Comparison of ENCODE assay signal across 27 cellular contexts in genomic region chr2:236847023-236847422, GRCh38.
"Had no signal": no experiment of that assay in that cellular context is flagged by ENCODE, and none has a peak within 500 bp of the region (broad histone marks: within the 10 kb centered on the region; RNA-seq: fewer than 3 reads in every experiment).

No MANE protein-coding gene starts in this region.

- H3K27me3 ChIP-seq: esophagus squamous epithelium, gastroesophageal sphincter, pancreas, stomach, transverse colon had no signal

- ATAC-seq: effector memory CD8-positive, alpha-beta T cell; gastroesophageal sphincter; left cardiac atrium; lower lobe of right lung; pancreas; right cardiac atrium had no signal

- H3K36me3 ChIP-seq: esophagus squamous epithelium, gastroesophageal sphincter, left ventricle myocardium inferior, lower lobe of right lung, pancreas, stomach, thoracic aorta, transverse colon had no signal

- H3K4me3 Mint-ChIP-seq: dendritic cell treated with granulocyte-macrophage colony-stimulating factor and Interleukin-4, amounts not matched to agents 40 ng/mL and 50 ng/mL, for 4 days; effector memory CD8-positive, alpha-beta T cell; immature natural killer cell; memory B cell; naive B cell; nephron had no signal

- H3K4me3 ChIP-seq: esophagus squamous epithelium, gastroesophageal sphincter, left ventricle myocardium inferior, lower lobe of right lung, pancreas, stomach, thoracic aorta, transverse colon had no signal

- H3K4me1 Mint-ChIP-seq: immature natural killer cell, memory B cell, naive B cell had no signal

- H3K27ac ChIP-seq: esophagus squamous epithelium, gastroesophageal sphincter, left ventricle myocardium inferior, lower lobe of right lung, pancreas, stomach, thoracic aorta, transverse colon had no signal

- H3K4me1 ChIP-seq: left ventricle myocardium inferior, lower lobe of right lung, transverse colon had no signal

- DNase-seq: cerebellar nuclear complex; effector memory CD8-positive, alpha-beta T cell; esophagus squamous epithelium; foreskin fibroblast; glutamatergic neuron; immature natural killer cell; kidney; left cardiac atrium; left ventricle myocardium inferior; lower lobe of right lung; naive B cell; occipital lobe; pancreas; right cardiac atrium; small intestine; stimulated activated CD4-positive, alpha-beta T cell treated with anti-CD3 and anti-CD28 coated beads, Interleukin-12 subunit alpha, Interleukin-12 subunit beta, amount 100 ng/mL, for 4 hours; stimulated activated naive CD4-positive, alpha-beta T cell; stomach; substantia nigra; transverse colon had no signal

- H3K9me3 ChIP-seq: esophagus squamous epithelium, gastroesophageal sphincter, left ventricle myocardium inferior, lower lobe of right lung, pancreas, stomach, thoracic aorta, transverse colon had no signal

- FAIRE-seq: colon, kidney, pancreas, small intestine had no signal

- H3K27ac Mint-ChIP-seq: dendritic cell treated with granulocyte-macrophage colony-stimulating factor and Interleukin-4, amounts not matched to agents 40 ng/mL and 50 ng/mL, for 4 days; effector memory CD8-positive, alpha-beta T cell; immature natural killer cell; memory B cell; progenitor cell of endocrine pancreas had no signal

- H3K36me3 Mint-ChIP-seq: immature natural killer cell, memory B cell, naive B cell had no signal

- H3K9me3 Mint-ChIP-seq: dendritic cell treated with granulocyte-macrophage colony-stimulating factor and Interleukin-4, amounts not matched to agents 40 ng/mL and 50 ng/mL, for 4 days; effector memory CD8-positive, alpha-beta T cell; memory B cell had no signal
